ENCODE assay signal across 35 cellular contexts in the genomic region with DNA sequence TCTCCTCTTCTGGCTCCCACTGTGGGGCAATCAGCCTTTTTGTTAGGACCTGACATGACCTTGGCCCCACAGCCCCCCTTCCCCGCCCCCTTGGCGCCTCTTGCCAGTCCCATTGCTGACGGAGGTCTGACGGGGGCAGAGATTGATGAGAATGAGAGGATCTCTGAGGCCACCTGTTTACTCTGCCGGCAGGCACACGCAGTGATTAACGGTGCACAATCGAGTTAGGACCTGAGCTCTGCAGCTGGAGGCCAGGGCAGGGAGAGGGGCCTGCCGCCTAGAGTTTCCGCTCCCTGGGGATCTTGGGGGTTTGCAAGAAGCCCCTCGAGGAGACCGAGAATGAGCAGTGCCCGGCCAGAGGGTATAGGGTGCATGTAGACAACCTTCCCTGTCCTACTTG. TPM values are rescaled to one million over a fixed set of nuclear protein-coding genes. Genes with fewer than 3 reads are reported as not detected.
DNase-seq lines count a peak whose midpoint lies in the region; TF ChIP-seq lines count a peak whose summit lies in the region.
"Had no signal": no experiment of that assay in that cellular context is flagged by ENCODE, and none has a peak within 500 bp of the region (broad histone marks: within the 10 kb centered on the region; RNA-seq: fewer than 3 reads in every experiment).

No MANE protein-coding gene starts in this region.

- H2BK15ac ChIP-seq in H9 (ENCODE audit: low read depth, low read length) = no peak overlapping the region

- H3K4me1 Mint-ChIP-seq in H9 (peaks cover 34 to 48% of the 10 kb centered on the region in 2 experiments), nephron (peaks cover 61% of the 10 kb centered on the region)
- H3K4me1 Mint-ChIP-seq in activated T-helper 1 cell treated with anti-CD3 and anti-CD28 coated beads, Interleukin-12 subunit alpha, Interleukin-12 subunit beta, Interleukin-2, Interleukin-4 antibody, amounts not matched to agents 30 ng/mL and 10 ng/mL and 1 ng/mL, durations not matched to agents 14 hours and 24 hours and 36 hours (ENCODE audit: low read depth) = peaks cover 19% of the 10 kb centered on the region

- no peak overlapping the region for H3K4ac ChIP-seq in H9 (ENCODE audit: low read depth, low read length)

- H3K9me3 Mint-ChIP-seq in H9 = no peaks in the 10 kb centered on the region
- H3K9me3 Mint-ChIP-seq in nephron = no peaks in the 10 kb centered on the region
- H3K9me3 Mint-ChIP-seq in activated T-helper 1 cell treated with anti-CD3 and anti-CD28 coated beads, Interleukin-12 subunit alpha, Interleukin-12 subunit beta, Interleukin-2, Interleukin-4 antibody, amounts not matched to agents 30 ng/mL and 10 ng/mL and 1 ng/mL, durations not matched to agents 14 hours and 24 hours and 36 hours = no peaks in the 10 kb centered on the region
- H3K9me3 Mint-ChIP-seq: activated naive CD8-positive, alpha-beta T cell treated with anti-CD3 and anti-CD28 coated beads, Interleukin-2, amount 50 U/mL, for 24 hours; CD8-positive, alpha-beta memory T cell; stimulated activated naive CD8-positive, alpha-beta T cell treated with anti-CD3 and anti-CD28 coated beads, Interleukin-15, Interleukin-2, amounts not matched to agents 100 ng/mL and 50 ng/mL, for 24 hours; T-helper 1 cell treated with Interleukin-12 subunit alpha and Interleukin-12 subunit beta and Interleukin-4 antibody, amounts not matched to agents 30 μg/mL and 1 μg/mL, for 36 hours had no signal

- no peak overlapping the region for H2AK5ac ChIP-seq in H9 (ENCODE audit: insufficient read length, low read length)

- H2BK120ac ChIP-seq in H9 (ENCODE audit: low read depth, low read length, poor library complexity, severe bottlenecking) = no peak overlapping the region

- no peak overlapping the region for H2AFZ ChIP-seq in H9 (ENCODE audit: low read length)

- H3K36me3 Mint-ChIP-seq in H9 (ENCODE audit: insufficient read depth in 1 of 3, low read depth in 3 of 3) (no peaks in the 10 kb centered on the region; a peak in 1 of 7 replicates), nephron (ENCODE audit: low read depth) (no peaks in the 10 kb centered on the region)
- peaks cover 2% of the 10 kb centered on the region for H3K36me3 Mint-ChIP-seq in activated T-helper 1 cell treated with anti-CD3 and anti-CD28 coated beads, Interleukin-12 subunit alpha, Interleukin-12 subunit beta, Interleukin-2, Interleukin-4 antibody, amounts not matched to agents 30 ng/mL and 10 ng/mL and 1 ng/mL, durations not matched to agents 14 hours and 24 hours and 36 hours (ENCODE audit: low read depth)
- H3K36me3 Mint-ChIP-seq: CD8-positive, alpha-beta memory T cell; naive thymus-derived CD4-positive, alpha-beta T cell had no signal

- H3K9ac ChIP-seq in BLaER1 treated with 17β-estradiol and CSF1 and Interleukin-3, amounts not matched to agents 10 nM and 100 nM = no peak overlapping the region
- H3K9ac ChIP-seq in H9 (ENCODE audit: extremely low read depth, insufficient read length, low read length) = no peak overlapping the region
- H3K9ac ChIP-seq: KMS-11 had no signal

- peaks cover 16% of the 10 kb centered on the region for H3K23me2 ChIP-seq in H9 (ENCODE audit: insufficient read length, low read depth, low read length, poor library complexity, severe bottlenecking)

- DNase-seq in H9 (peak; percentile 33), SK-N-DZ (ENCODE audit: low spot score) (peak; percentile 99), A673 (ENCODE audit: low spot score) (no peak), DMS79 (lab: John Stamatoyannopoulos, UW) (no peak)
- DNase-seq in activated T-helper 1 cell treated with anti-CD3 and anti-CD28 coated beads, Interleukin-12 subunit alpha, Interleukin-12 subunit beta, Interleukin-2, Interleukin-4 antibody, amounts not matched to agents 30 ng/mL and 10 ng/mL and 1 ng/mL, durations not matched to agents 14 hours and 24 hours and 36 hours (ENCODE audit: low spot score) = no peak
- DNase-seq: activated CD4-positive, alpha-beta T cell treated with anti-CD3 and anti-CD28 coated beads for 36 hours; activated gamma-delta T cell treated with Interleukin-2 at 50 U/mL for 16 hours; activated naive CD8-positive, alpha-beta T cell treated with anti-CD3 and anti-CD28 coated beads, Interleukin-2, amount 50 U/mL, for 24 hours; activated T-cell treated with anti-CD3 and anti-CD28 coated beads, Interleukin-2, amount 50 U/mL, for 1 hour; CD8-positive, alpha-beta memory T cell; central memory CD4-positive, alpha-beta T cell; GF-D8; midbrain; MM.1S; naive thymus-derived CD4-positive, alpha-beta T cell; NCI-H1417 treated with DMSO at 0.1 percent for 48 hours; NCI-H526; uterus had no signal

- no peak overlapping the region for H3K27ac Mint-ChIP-seq in H9
- no peak overlapping the region for H3K27ac Mint-ChIP-seq in nephron
- H3K27ac Mint-ChIP-seq in activated T-helper 1 cell treated with anti-CD3 and anti-CD28 coated beads, Interleukin-12 subunit alpha, Interleukin-12 subunit beta, Interleukin-2, Interleukin-4 antibody, amounts not matched to agents 30 ng/mL and 10 ng/mL and 1 ng/mL, durations not matched to agents 14 hours and 24 hours and 36 hours = no peak overlapping the region
- H3K27ac Mint-ChIP-seq: activated CD4-positive, alpha-beta T cell treated with anti-CD3 and anti-CD28 coated beads for 36 hours; activated naive CD8-positive, alpha-beta T cell treated with anti-CD3 and anti-CD28 coated beads, Interleukin-2, amount 50 U/mL, for 24 hours; naive thymus-derived CD4-positive, alpha-beta T cell; stimulated activated naive CD8-positive, alpha-beta T cell treated with anti-CD3 and anti-CD28 coated beads, Interleukin-15, Interleukin-2, amounts not matched to agents 100 ng/mL and 50 ng/mL, for 24 hours; T-helper 1 cell treated with Interleukin-12 subunit alpha and Interleukin-12 subunit beta and Interleukin-4 antibody, amounts not matched to agents 30 μg/mL and 1 μg/mL, for 36 hours had no signal

- no peak overlapping the region for H3K14ac ChIP-seq in H9 (ENCODE audit: insufficient read depth, low read length)

- H3K4me3 Mint-ChIP-seq in H9 = peak overlapping the region in 1 of 2 experiments; percentile 64; a peak in 2 of 5 replicates
- peak overlapping the region in 2 of 3 experiments; percentile 6 to 18 for H3K4me3 Mint-ChIP-seq in nephron
- H3K4me3 Mint-ChIP-seq in activated T-helper 1 cell treated with anti-CD3 and anti-CD28 coated beads, Interleukin-12 subunit alpha, Interleukin-12 subunit beta, Interleukin-2, Interleukin-4 antibody, amounts not matched to agents 30 ng/mL and 10 ng/mL and 1 ng/mL, durations not matched to agents 14 hours and 24 hours and 36 hours = no peak overlapping the region
- H3K4me3 Mint-ChIP-seq: activated CD4-positive, alpha-beta T cell treated with anti-CD3 and anti-CD28 coated beads for 36 hours; activated naive CD8-positive, alpha-beta T cell treated with anti-CD3 and anti-CD28 coated beads, Interleukin-2, amount 50 U/mL, for 24 hours; stimulated activated naive CD8-positive, alpha-beta T cell treated with anti-CD3 and anti-CD28 coated beads, Interleukin-15, Interleukin-2, amounts not matched to agents 100 ng/mL and 50 ng/mL, for 24 hours; T-helper 1 cell treated with Interleukin-12 subunit alpha and Interleukin-12 subunit beta and Interleukin-4 antibody, amounts not matched to agents 30 μg/mL and 1 μg/mL, for 36 hours had no signal

- peaks cover 0 to 8% (median 0%) of the 10 kb centered on the region in 11 experiments; a peak in 3 of 22 replicates for H3K9me3 ChIP-seq in BLaER1 treated with 17β-estradiol and CSF1 and Interleukin-3, amounts not matched to agents 10 nM and 100 nM (replicated peaks in 1 of 11)
- H3K9me3 ChIP-seq in H9 (ENCODE audit: control insufficient read depth, low read depth, low read length) = no peaks in the 10 kb centered on the region
- H3K9me3 ChIP-seq in A673 (ENCODE audit: low read depth, low read length, poor library complexity, severe bottlenecking) = no peaks in the 10 kb centered on the region
- H3K9me3 ChIP-seq: HAP-1, thoracic aorta, uterus had no signal

- peaks cover 57 to 63% (median 60%) of the 10 kb centered on the region in 11 experiments for H3K27me3 ChIP-seq in BLaER1 treated with 17β-estradiol and CSF1 and Interleukin-3, amounts not matched to agents 10 nM and 100 nM
- H3K27me3 ChIP-seq in H9 (ENCODE audit: insufficient read depth, low read length) (peaks cover 17% of the 10 kb centered on the region; the same call in 1 of the 2 replicates), A673 (replicated peaks; ENCODE audit: insufficient read depth, low read depth, low read length, poor library complexity) (no peaks in the 10 kb centered on the region)

- no peak for TF ChIP-seq CTCF in H9 (conservative IDR thresholded peaks at IDR 0.05)
- no peak for TF ChIP-seq CTCF in nephron (IDR thresholded peaks at IDR 0.05; ENCODE audit: unreplicated experiment in 3 of 3)
- no peak for TF ChIP-seq CTCF in A673 (conservative IDR thresholded peaks at IDR 0.05; ENCODE audit: low read depth, low read length)

- H3K79me1 ChIP-seq in H9 (ENCODE audit: insufficient read depth, low read depth, low read length, poor library complexity, severe bottlenecking) = no peaks in the 10 kb centered on the region

- H2BK12ac ChIP-seq in H9 (ENCODE audit: insufficient read length, low read depth, low read length) = no peak overlapping the region

- H4K91ac ChIP-seq in H9 (ENCODE audit: insufficient read length, low read depth, low read length) = no peak overlapping the region

- H4K8ac ChIP-seq in H9 (replicated peaks; ENCODE audit: insufficient read length, low read depth, low read length) = no peak overlapping the region

- no peak overlapping the region for H3K56ac ChIP-seq in H9 (ENCODE audit: insufficient read length, low read depth, low read length)

- no peak overlapping the region for H3K27ac ChIP-seq in BLaER1 treated with 17β-estradiol and CSF1 and Interleukin-3, amounts not matched to agents 10 nM and 100 nM
- no peak overlapping the region for H3K27ac ChIP-seq in H9 (ENCODE audit: insufficient read length, low read depth, low read length)
- no peak overlapping the region for H3K27ac ChIP-seq in A673 (ENCODE audit: low read depth, low read length, poor library complexity, severe bottlenecking)
- H3K27ac ChIP-seq: KMS-11, skin epidermis, thoracic aorta, uterus had no signal

- H3K4me2 ChIP-seq in BLaER1 treated with 17β-estradiol and CSF1 and Interleukin-3, amounts not matched to agents 10 nM and 100 nM = peak overlapping the region in 8 of 11 experiments; percentile 18 to 57 (median 42); a peak in 12 of 22 replicates
- H3K4me2 ChIP-seq in H9 (ENCODE audit: insufficient read depth, insufficient read length, low read length) = no peak overlapping the region
- H3K4me2 ChIP-seq: KMS-11 had no signal

- peaks cover 10 to 57% (median 32%) of the 10 kb centered on the region in 10 experiments; a peak in 18 of 20 replicates for H3K4me1 ChIP-seq in BLaER1 treated with 17β-estradiol and CSF1 and Interleukin-3, amounts not matched to agents 10 nM and 100 nM
- H3K4me1 ChIP-seq in H9 (ENCODE audit: insufficient read depth, low read length) (no peaks in the 10 kb centered on the region; the same call in 1 of the 2 replicates), A673 (ENCODE audit: insufficient read depth, low read length, poor library complexity, severe bottlenecking) (peaks cover 12% of the 10 kb centered on the region)

- no peaks in the 10 kb centered on the region for H3K79me2 ChIP-seq in H9 (ENCODE audit: insufficient read depth, low read length)

- no peak overlapping the region for H3T11ph ChIP-seq in H9 (ENCODE audit: low read length)

- H3K18ac ChIP-seq in H9 (ENCODE audit: insufficient read length, low read depth, low read length) = no peak overlapping the region

- no peak overlapping the region for H3K23ac ChIP-seq in H9 (ENCODE audit: insufficient read length, low read depth, low read length)

- H2BK5ac ChIP-seq in H9 (ENCODE audit: insufficient read length, low read length) = no peak overlapping the region

- peaks cover 0 to 12% (median 0%) of the 10 kb centered on the region in 11 experiments; a peak in 5 of 22 replicates for H4K20me1 ChIP-seq in BLaER1 treated with 17β-estradiol and CSF1 and Interleukin-3, amounts not matched to agents 10 nM and 100 nM
- H4K20me1 ChIP-seq in H9 (ENCODE audit: control insufficient read depth, insufficient read depth, insufficient read length) = no peaks in the 10 kb centered on the region

- no TSS peak for BruUV-seq in A673 (replicated peaks; lab: Mats Ljungman, UMichigan)

- no peak overlapping the region for H4K5ac ChIP-seq in H9 (ENCODE audit: insufficient read length, low read depth, low read length)

- no CpG with 5 or more reads among the region's 13 CpGs for WGBS in H9 (ENCODE audit: extremely low coverage, insufficient read length, low lambda C conversion rate)

- H2BK20ac ChIP-seq in H9 (ENCODE audit: low read depth, low read length, poor library complexity, severe bottlenecking) = no peak overlapping the region

- no peaks in the 10 kb centered on the region for H3K36me3 ChIP-seq in BLaER1 treated with 17β-estradiol and CSF1 and Interleukin-3, amounts not matched to agents 10 nM and 100 nM
- H3K36me3 ChIP-seq in A673 (ENCODE audit: insufficient read depth, low read length, poor library complexity, severe bottlenecking) = no peaks in the 10 kb centered on the region
- H3K36me3 ChIP-seq: HAP-1, thoracic aorta, uterus had no signal

- H3K4me3 ChIP-seq in BLaER1 treated with 17β-estradiol and CSF1 and Interleukin-3, amounts not matched to agents 10 nM and 100 nM = no peak overlapping the region
- no peak overlapping the region for H3K4me3 ChIP-seq in A673 (ENCODE audit: low read depth, low read length, poor library complexity, severe bottlenecking)
- H3K4me3 ChIP-seq: HAP-1, skin epidermis, thoracic aorta, uterus had no signal

- CTCF ChIA-PET in A673 (lab: Charles Lee) = no interaction called here

- POLR2A ChIA-PET in A673 (lab: Charles Lee; ENCODE audit: low non-redundant PET) = no interaction called here

- intact Hi-C loops in A673 (cut with micrococcal nuclease; ENCODE audit: unreplicated experiment) = no loop called here
- intact Hi-C loops in activated T-helper 1 cell treated with anti-CD3 and anti-CD28 coated beads, Interleukin-12 subunit alpha, Interleukin-12 subunit beta, Interleukin-2, Interleukin-4 antibody, amounts not matched to agents 30 ng/mL and 10 ng/mL and 1 ng/mL, durations not matched to agents 14 hours and 24 hours and 36 hours (cut with micrococcal nuclease) = no loop called here

- H3K27me3 Mint-ChIP-seq in H9 (ENCODE audit: low read depth) (peaks cover 77% of the 10 kb centered on the region), nephron (ENCODE audit: low read depth) (peaks cover 82% of the 10 kb centered on the region)
- H3K27me3 Mint-ChIP-seq in activated T-helper 1 cell treated with anti-CD3 and anti-CD28 coated beads, Interleukin-12 subunit alpha, Interleukin-12 subunit beta, Interleukin-2, Interleukin-4 antibody, amounts not matched to agents 30 ng/mL and 10 ng/mL and 1 ng/mL, durations not matched to agents 14 hours and 24 hours and 36 hours (ENCODE audit: insufficient read depth) = peaks cover 63% of the 10 kb centered on the region

RNA-seq across cellular contexts. Expression of gene CHRM1, which starts 6.8 kb away (rescaled TPM):
- total RNA-seq in H9 (2021) = not detected in 2 replicates
- 1.3 and 1.8 TPM in 2 replicates for polyA plus RNA-seq in SK-N-DZ (2014; cell fraction: cytosol; rRNA removed)
- polyA plus RNA-seq in SK-N-DZ (2014; cell fraction: nucleus; rRNA removed) = 0.53 and 1.0 TPM in 2 replicates
- 0.17 and 0.41 TPM in 2 replicates for total RNA-seq in A673 (2021)
- not detected in 2 replicates for total RNA-seq in activated T-helper 1 cell treated with anti-CD3 and anti-CD28 coated beads, Interleukin-12 subunit alpha, Interleukin-12 subunit beta, Interleukin-2, Interleukin-4 antibody, amounts not matched to agents 30 ng/mL and 10 ng/mL and 1 ng/mL, durations not matched to agents 14 hours and 24 hours and 36 hours
- total RNA-seq: activated CD4-positive, alpha-beta T cell treated with anti-CD3 and anti-CD28 coated beads for 36 hours; activated CD8-positive, alpha-beta memory T cell treated with anti-CD3 and anti-CD28 coated beads for 36 hours; CD8-positive, alpha-beta memory T cell; dermis microvascular lymphatic vessel endothelial cell; endothelial cell of umbilical vein; HT1080; naive thymus-derived CD4-positive, alpha-beta T cell; osteoblast; renal cortical epithelial cell; thoracic aorta had no signal
- polyA plus RNA-seq: CD8-positive, alpha-beta memory T cell; endothelial cell of umbilical vein; keratinocyte; naive thymus-derived CD4-positive, alpha-beta T cell had no signal

RNA-seq across cellular contexts. Expression of gene SLC3A2, which starts 47.3 kb away (rescaled TPM):
- total RNA-seq in H9 (2021) (289 and 290 TPM in 2 replicates), A673 (2021) (480 and 511 TPM in 2 replicates)
- 119 and 124 TPM in 2 replicates for polyA plus RNA-seq in SK-N-DZ (2014; cell fraction: cytosol; rRNA removed)
- polyA plus RNA-seq in SK-N-DZ (2014; cell fraction: nucleus; rRNA removed) = 182 and 202 TPM in 2 replicates
- total RNA-seq in activated T-helper 1 cell treated with anti-CD3 and anti-CD28 coated beads, Interleukin-12 subunit alpha, Interleukin-12 subunit beta, Interleukin-2, Interleukin-4 antibody, amounts not matched to agents 30 ng/mL and 10 ng/mL and 1 ng/mL, durations not matched to agents 14 hours and 24 hours and 36 hours = 397 and 399 TPM in 2 replicates

RNA-seq across cellular contexts. Expression of gene SLC22A6, which starts 56.8 kb away (rescaled TPM):
- total RNA-seq in H9 (2021) = not detected in 2 replicates
- polyA plus RNA-seq in SK-N-DZ (2014; cell fraction: cytosol; rRNA removed) = not detected in 2 replicates
- not detected in 2 replicates for polyA plus RNA-seq in SK-N-DZ (2014; cell fraction: nucleus; rRNA removed)
- total RNA-seq in A673 (2021) = not detected in 2 replicates
- total RNA-seq in activated T-helper 1 cell treated with anti-CD3 and anti-CD28 coated beads, Interleukin-12 subunit alpha, Interleukin-12 subunit beta, Interleukin-2, Interleukin-4 antibody, amounts not matched to agents 30 ng/mL and 10 ng/mL and 1 ng/mL, durations not matched to agents 14 hours and 24 hours and 36 hours = not detected in 2 replicates
- total RNA-seq: activated CD4-positive, alpha-beta T cell treated with anti-CD3 and anti-CD28 coated beads for 36 hours; activated CD8-positive, alpha-beta memory T cell treated with anti-CD3 and anti-CD28 coated beads for 36 hours; CD8-positive, alpha-beta memory T cell; dermis microvascular lymphatic vessel endothelial cell; endothelial cell of umbilical vein; HT1080; lower leg skin; naive thymus-derived CD4-positive, alpha-beta T cell; osteoblast; renal cortical epithelial cell; SK-MEL-5; thoracic aorta; uterus had no signal
- polyA plus RNA-seq: CD8-positive, alpha-beta memory T cell; endothelial cell of umbilical vein; keratinocyte; naive thymus-derived CD4-positive, alpha-beta T cell had no signal

Comparison
In these comparisons a context has a peak if more than half of its experiments do, and no peak if none do; other contexts are left out.
1. DNase-seq: peak in H9 (single experiment) and SK-N-DZ (single experiment); none in A673 (single experiment), activated T-helper 1 cell treated with anti-CD3 and anti-CD28 coated beads, Interleukin-12 subunit alpha, Interleukin-12 subunit beta, Interleukin-2, Interleukin-4 antibody, amounts not matched to agents 30 ng/mL and 10 ng/mL and 1 ng/mL, durations not matched to agents 14 hours and 24 hours and 36 hours (single experiment) and DMS79 (single experiment).